Comparison of ENCODE assay signal across 14 cellular contexts in the genomic region with DNA sequence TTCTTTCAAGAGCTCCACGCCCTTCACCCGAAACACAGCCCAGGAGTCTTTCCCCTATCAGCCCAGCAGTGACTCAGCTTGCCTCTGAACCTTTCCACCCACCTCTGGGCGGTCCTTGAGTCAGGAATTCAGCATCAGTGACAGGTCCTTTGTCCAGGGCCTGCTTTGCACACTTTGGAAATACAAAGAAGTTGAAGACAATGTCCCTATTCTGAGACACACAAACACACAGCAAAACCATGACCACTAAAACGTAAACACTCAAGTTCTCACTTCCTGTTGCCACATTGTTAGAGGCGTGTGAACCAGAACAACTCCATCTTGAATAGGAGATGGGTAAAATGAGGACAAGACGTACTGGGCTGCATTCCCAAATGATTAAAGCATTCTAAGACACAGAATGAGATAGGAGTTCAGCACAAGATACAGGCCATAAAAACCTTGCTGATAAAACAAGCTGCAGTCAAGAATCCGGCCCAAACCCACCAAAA. TPM values are rescaled to one million over a fixed set of nuclear protein-coding genes. Genes with fewer than 3 reads are reported as not detected.
DNase-seq lines count a peak whose midpoint lies in the region; ATAC-seq and TF ChIP-seq lines count a peak whose summit lies in the region.
"Had no signal": no experiment of that assay in that cellular context is flagged by ENCODE, and none has a peak within 500 bp of the region (broad histone marks: within the 10 kb centered on the region; RNA-seq: fewer than 3 reads in every experiment).

No MANE protein-coding gene starts in this region.

- peaks cover 21% of the 10 kb centered on the region for H3K4me1 Mint-ChIP-seq in dendritic cell treated with granulocyte-macrophage colony-stimulating factor and Interleukin-4, amounts not matched to agents 40 ng/mL and 50 ng/mL, for 4 days (ENCODE audit: low read depth)
- H3K4me1 Mint-ChIP-seq in natural killer cell treated with Interleukin-12 subunit alpha and Interleukin-12 subunit beta and Interleukin-15 and Interleukin-18, amount 100 ng/mL, for 72 hours (ENCODE audit: low read depth in 2 of 2), result peaks cover 46 to 48% of the 10 kb centered on the region in 2 donors

- H3K27ac ChIP-seq in thyroid gland, result no peak overlapping the region
- no peak overlapping the region for H3K27ac ChIP-seq in coronary artery

- no peaks in the 10 kb centered on the region for H3K36me3 Mint-ChIP-seq in dendritic cell treated with granulocyte-macrophage colony-stimulating factor and Interleukin-4, amounts not matched to agents 40 ng/mL and 50 ng/mL, for 4 days (ENCODE audit: low read depth)
- no peaks in the 10 kb centered on the region for H3K36me3 Mint-ChIP-seq in natural killer cell treated with Interleukin-12 subunit alpha and Interleukin-12 subunit beta and Interleukin-15 and Interleukin-18, amount 100 ng/mL, for 72 hours
- H3K36me3 Mint-ChIP-seq: stimulated activated naive B cell treated with anti-CD40 and anti-IgM and Interleukin-4, amounts not matched to agents 10 μg/mL and 1 μg/mL and 100 μg/mL, for 72 hours had no signal

- no peaks in the 10 kb centered on the region for H3K27me3 ChIP-seq in thyroid gland

- TF ChIP-seq CTCF in thyroid gland (IDR thresholded peaks at IDR 0.05) (no peak), coronary artery (IDR thresholded peaks at IDR 0.05) (no peak)

- H3K9me3 ChIP-seq in thyroid gland, result no peaks in the 10 kb centered on the region

- WGBS in thyroid gland, 2 donors, result 78 to 84% methylated on average over 7 of the region's 7 CpGs

- DNase-seq in DMS53 treated with DMSO at 0.1 percent for 48 hours (lab: John Stamatoyannopoulos, UW; ENCODE audit: unreplicated experiment), result peak; percentile 34
- peak; percentile 64 for DNase-seq in M059J (ENCODE audit: low read depth)
- no peak for DNase-seq in natural killer cell treated with Interleukin-12 subunit alpha and Interleukin-12 subunit beta and Interleukin-15 and Interleukin-18, amount 100 ng/mL, for 72 hours (ENCODE audit: low spot score)
- no peak for DNase-seq in thyroid gland
- no peak for DNase-seq in coronary artery (ENCODE audit: low spot score)
- DNase-seq in NCI-H146 treated with DMSO at 0.1 percent for 48 hours (lab: John Stamatoyannopoulos, UW; ENCODE audit: unreplicated experiment), result no peak
- DNase-seq: aorta; DMS79 treated with DMSO at 0.1 percent for 48 hours; NCI-H146; stimulated activated naive B cell treated with anti-CD40 and anti-IgM and Interleukin-4, amounts not matched to agents 10 μg/mL and 1 μg/mL and 100 μg/mL, for 72 hours had no signal

- no peak for ATAC-seq in natural killer cell treated with Interleukin-12 subunit alpha and Interleukin-12 subunit beta and Interleukin-15 and Interleukin-18, amount 100 ng/mL, for 72 hours
- ATAC-seq in GM18498 (IDR thresholded peaks at IDR 0.05; ENCODE audit: unreplicated experiment), result no peak

- H3K4me3 ChIP-seq in thyroid gland (replicated peaks in 1 of 3) (no peak overlapping the region), coronary artery (no peak overlapping the region)

- peak overlapping the region; percentile 25 for H3K27ac Mint-ChIP-seq in dendritic cell treated with granulocyte-macrophage colony-stimulating factor and Interleukin-4, amounts not matched to agents 40 ng/mL and 50 ng/mL, for 4 days
- peak overlapping the region; percentile 62 to 88 for H3K27ac Mint-ChIP-seq in natural killer cell treated with Interleukin-12 subunit alpha and Interleukin-12 subunit beta and Interleukin-15 and Interleukin-18, amount 100 ng/mL, for 72 hours
- H3K27ac Mint-ChIP-seq: stimulated activated naive B cell treated with anti-CD40 and anti-IgM and Interleukin-4, amounts not matched to agents 10 μg/mL and 1 μg/mL and 100 μg/mL, for 72 hours had no signal

- intact Hi-C loops in dendritic cell treated with granulocyte-macrophage colony-stimulating factor and Interleukin-4, amounts not matched to agents 40 ng/mL and 50 ng/mL, for 4 days (cut with micrococcal nuclease), result no loop called here
- intact Hi-C loops in thyroid gland (cut with DNase I), result no loop called here

- no peaks in the 10 kb centered on the region for H3K36me3 ChIP-seq in thyroid gland

- no peaks in the 10 kb centered on the region for H3K9me3 Mint-ChIP-seq in dendritic cell treated with granulocyte-macrophage colony-stimulating factor and Interleukin-4, amounts not matched to agents 40 ng/mL and 50 ng/mL, for 4 days
- H3K9me3 Mint-ChIP-seq in natural killer cell treated with Interleukin-12 subunit alpha and Interleukin-12 subunit beta and Interleukin-15 and Interleukin-18, amount 100 ng/mL, for 72 hours, result peaks cover 6% of the 10 kb centered on the region
- H3K9me3 Mint-ChIP-seq: stimulated activated naive B cell treated with anti-CD40 and anti-IgM and Interleukin-4, amounts not matched to agents 10 μg/mL and 1 μg/mL and 100 μg/mL, for 72 hours had no signal

- TF ChIP-seq POLR2A in thyroid gland (IDR thresholded peaks at IDR 0.05), result no peak

- H3K4me1 ChIP-seq in thyroid gland, result no peaks in the 10 kb centered on the region

- H3K27me3 Mint-ChIP-seq in dendritic cell treated with granulocyte-macrophage colony-stimulating factor and Interleukin-4, amounts not matched to agents 40 ng/mL and 50 ng/mL, for 4 days, result peaks cover 2% of the 10 kb centered on the region
- no peaks in the 10 kb centered on the region for H3K27me3 Mint-ChIP-seq in natural killer cell treated with Interleukin-12 subunit alpha and Interleukin-12 subunit beta and Interleukin-15 and Interleukin-18, amount 100 ng/mL, for 72 hours
- H3K27me3 Mint-ChIP-seq: stimulated activated naive B cell treated with anti-CD40 and anti-IgM and Interleukin-4, amounts not matched to agents 10 μg/mL and 1 μg/mL and 100 μg/mL, for 72 hours had no signal

- H3K4me3 Mint-ChIP-seq in dendritic cell treated with granulocyte-macrophage colony-stimulating factor and Interleukin-4, amounts not matched to agents 40 ng/mL and 50 ng/mL, for 4 days, result no peak overlapping the region
- peak overlapping the region; percentile 36 for H3K4me3 Mint-ChIP-seq in natural killer cell treated with Interleukin-12 subunit alpha and Interleukin-12 subunit beta and Interleukin-15 and Interleukin-18, amount 100 ng/mL, for 72 hours
- H3K4me3 Mint-ChIP-seq: stimulated activated naive B cell treated with anti-CD40 and anti-IgM and Interleukin-4, amounts not matched to agents 10 μg/mL and 1 μg/mL and 100 μg/mL, for 72 hours had no signal

RNA-seq across cellular contexts. Expression of a gene that starts 49.3 kb away (rescaled TPM):
- total RNA-seq in M059J (2014; rRNA removed; shearing (Covaris generic)), result not detected in 2 replicates
- total RNA-seq in natural killer cell treated with Interleukin-12 subunit alpha and Interleukin-12 subunit beta and Interleukin-15 and Interleukin-18, amount 100 ng/mL, for 72 hours, result under 1 TPM; 0.12 to 0.42 TPM
- total RNA-seq in thyroid gland, result under 1 TPM in 1 of 4 donors, not detected in 3; 0.27 TPM
- total RNA-seq: aorta, glomerular endothelial cell, mucosa of gallbladder had no signal

Comparison
In these comparisons a context has a peak if more than half of its experiments do, and no peak if none do; other contexts are left out.
1. DNase-seq: peak in DMS53 treated with DMSO at 0.1 percent for 48 hours (single experiment) and M059J (single experiment); none in natural killer cell treated with Interleukin-12 subunit alpha and Interleukin-12 subunit beta and Interleukin-15 and Interleukin-18, amount 100 ng/mL, for 72 hours (single experiment), thyroid gland (0 of 2), coronary artery (single experiment) and NCI-H146 treated with DMSO at 0.1 percent for 48 hours (single experiment).